21 cellular contexts compared by ENCODE assay signal in genomic region chr7:158077441-158077840, GRCh38.
"Had no signal": no experiment of that assay in that cellular context is flagged by ENCODE, and none has a peak within 500 bp of the region (broad histone marks: within the 10 kb centered on the region; RNA-seq: fewer than 3 reads in every experiment).

No MANE protein-coding gene starts in this region.

- H3K27ac ChIP-seq: coronary artery, esophagus squamous epithelium, heart left ventricle, testis, vagina had no signal

- H3K9me3 Mint-ChIP-seq: activated T-cell treated with anti-CD3 and anti-CD28 coated beads, Interleukin-2, amount 50 U/mL, for 4 hours; activated T-helper 2 cell treated with anti-CD3 and anti-CD28 coated beads, Interferon-gamma antibody, Interleukin-2, Interleukin-4, amounts not matched to agents 10 μg/mL and 5 μg/mL and 100 μg/mL, durations not matched to agents 14 hours and 24 hours and 36 hours; nephron progenitor cell had no signal

- H3K27me3 Mint-ChIP-seq: activated CD4-positive, alpha-beta T cell treated with anti-CD3 and anti-CD28 coated beads for 36 hours; activated naive CD4-positive, alpha-beta T cell treated with anti-CD3 and anti-CD28 coated beads, Interleukin-2, amount 10 ng/mL, durations not matched to agents 7 days and 5 days had no signal

- H3K27ac Mint-ChIP-seq: activated CD4-positive, alpha-beta T cell treated with anti-CD3 and anti-CD28 coated beads for 36 hours; activated naive CD4-positive, alpha-beta T cell treated with anti-CD3 and anti-CD28 coated beads, Interleukin-2, amount 10 ng/mL, durations not matched to agents 7 days and 5 days; activated T-helper 2 cell treated with anti-CD3 and anti-CD28 coated beads, Interferon-gamma antibody, Interleukin-2, Interleukin-4, amounts not matched to agents 10 μg/mL and 5 μg/mL and 100 μg/mL, durations not matched to agents 14 hours and 24 hours and 36 hours; memory B cell; nephron progenitor cell; WTC11 had no signal

- H3K36me3 Mint-ChIP-seq: activated naive CD4-positive, alpha-beta T cell treated with anti-CD3 and anti-CD28 coated beads, Interleukin-2, amount 10 ng/mL, durations not matched to agents 7 days and 5 days; memory B cell had no signal

- H3K4me3 Mint-ChIP-seq: activated CD4-positive, alpha-beta T cell treated with anti-CD3 and anti-CD28 coated beads for 36 hours; activated naive CD4-positive, alpha-beta T cell treated with anti-CD3 and anti-CD28 coated beads, Interleukin-2, amount 10 ng/mL, durations not matched to agents 7 days and 5 days; activated T-cell treated with anti-CD3 and anti-CD28 coated beads, Interleukin-2, amount 50 U/mL, for 4 hours; memory B cell; nephron progenitor cell; WTC11 had no signal

- H3K4me1 Mint-ChIP-seq: activated CD4-positive, alpha-beta T cell treated with anti-CD3 and anti-CD28 coated beads for 36 hours; activated naive CD4-positive, alpha-beta T cell treated with anti-CD3 and anti-CD28 coated beads, Interleukin-2, amount 10 ng/mL, durations not matched to agents 7 days and 5 days; memory B cell; nephron progenitor cell; WTC11 had no signal

- H3K4me3 ChIP-seq: coronary artery, esophagus squamous epithelium, heart left ventricle, mucosa of descending colon, testis, vagina had no signal

- H3K9me3 ChIP-seq: esophagus squamous epithelium, heart left ventricle, mucosa of descending colon, testis, vagina had no signal

- ATAC-seq: activated CD4-positive, alpha-beta T cell treated with anti-CD3 and anti-CD28 coated beads for 36 hours; activated T-cell treated with anti-CD3 and anti-CD28 coated beads, Interleukin-2, amount 50 U/mL, for 4 hours; heart left ventricle; left cardiac atrium; mucosa of descending colon; WTC11 had no signal

- H3K36me3 ChIP-seq: esophagus squamous epithelium, heart left ventricle, vagina had no signal

- DNase-seq: activated CD4-positive, alpha-beta T cell treated with anti-CD3 and anti-CD28 coated beads for 36 hours; activated CD4-positive, alpha-beta T cell treated with anti-CD3 and anti-CD28 coated beads, Interleukin-2, amount 50 U/mL, for 48 hours; activated CD8-positive, alpha-beta memory T cell treated with anti-CD3 and anti-CD28 coated beads, Interleukin-2, amount 50 U/mL, for 48 hours; activated naive CD4-positive, alpha-beta T cell treated with anti-CD3 and anti-CD28 coated beads, Interleukin-2, amount 10 ng/mL, durations not matched to agents 7 days and 5 days; activated T-cell treated with anti-CD3 and anti-CD28 coated beads, Interleukin-2, amount 50 U/mL, for 4 hours; amygdala; esophagus squamous epithelium; heart left ventricle; left cardiac atrium; mucosa of descending colon; nephron progenitor cell; stimulated activated CD4-positive, alpha-beta T cell treated with anti-CD3 and anti-CD28 coated beads, Interleukin-4, amount 100 ng/mL, for 1 hour; stimulated activated naive CD4-positive, alpha-beta T cell; T1000; trophoblast cell had no signal

- H3K4me1 ChIP-seq: esophagus squamous epithelium, heart left ventricle, vagina had no signal
